26 cellular contexts compared by ENCODE assay signal in genomic region chr9:97781902-97782301, GRCh38.
DNase-seq lines count a peak whose midpoint lies in the region; ATAC-seq, FAIRE-seq and TF ChIP-seq lines count a peak whose summit lies in the region.
"Had no signal": no experiment of that assay in that cellular context is flagged by ENCODE, and none has a peak within 500 bp of the region (broad histone marks: within the 10 kb centered on the region; RNA-seq: fewer than 3 reads in every experiment).

No MANE protein-coding gene starts in this region.

- H3K4me1 Mint-ChIP-seq in osteocyte (ENCODE audit: unreplicated experiment) = no peaks in the 10 kb centered on the region
- H3K4me1 Mint-ChIP-seq: CD8-positive, alpha-beta memory T cell had no signal

- peaks cover 11% of the 10 kb centered on the region for H3K9me3 Mint-ChIP-seq in osteocyte (ENCODE audit: unreplicated experiment)

- no peak overlapping the region for H3K4me3 Mint-ChIP-seq in osteocyte (ENCODE audit: unreplicated experiment)
- H3K4me3 Mint-ChIP-seq: CD8-positive, alpha-beta memory T cell; HFFc6 had no signal

- peaks cover 2% of the 10 kb centered on the region for H3K9me3 ChIP-seq in RWPE2 (ENCODE audit: severe bottlenecking)

- ATAC-seq in RWPE2 (ENCODE audit: low read depth) = no peak
- ATAC-seq in foreskin keratinocyte = no peak
- no peak for ATAC-seq in GM21717 (IDR thresholded peaks at IDR 0.05; ENCODE audit: unreplicated experiment)
- ATAC-seq: SK-N-SH treated with all-trans-retinoic acid at 6 μM for 48 hours had no signal

- H3K27me3 ChIP-seq in RWPE2 (ENCODE audit: insufficient read depth, poor library complexity, severe bottlenecking) (no peaks in the 10 kb centered on the region), foreskin keratinocyte (no peaks in the 10 kb centered on the region)

- H3K27ac ChIP-seq in RWPE2 (ENCODE audit: poor library complexity, severe bottlenecking) (no peak overlapping the region), foreskin keratinocyte (no peak overlapping the region), substantia nigra (ENCODE audit: low read depth, low read length, poor library complexity, severe bottlenecking) (no peak overlapping the region)
- H3K27ac ChIP-seq: C4-2B, RWPE1 had no signal

- peaks cover 11% of the 10 kb centered on the region for H3K27me3 Mint-ChIP-seq in osteocyte (ENCODE audit: unreplicated experiment)

- no peak for FAIRE-seq in D721Med (lab: Jason Lieb, UNC)
- FAIRE-seq: A204.1 had no signal

- H3K36me3 ChIP-seq in RWPE2 (ENCODE audit: low read depth) = no peaks in the 10 kb centered on the region

- H3K27ac Mint-ChIP-seq in osteocyte (ENCODE audit: unreplicated experiment) = no peak overlapping the region
- H3K27ac Mint-ChIP-seq: HFFc6 had no signal

- H3K4me1 ChIP-seq in RWPE2 (ENCODE audit: insufficient read depth, poor library complexity, severe bottlenecking) (peaks cover 9% of the 10 kb centered on the region), foreskin keratinocyte (peaks cover 12% of the 10 kb centered on the region)

- no peaks in the 10 kb centered on the region for H3K36me3 Mint-ChIP-seq in osteocyte (ENCODE audit: unreplicated experiment)

- no peak for DNase-seq in D721Med (ENCODE audit: insufficient read length, low spot score)
- no peak for DNase-seq in RWPE2 (ENCODE audit: low spot score)
- no peak for DNase-seq in foreskin keratinocyte
- peak; percentile 32 for DNase-seq in osteocyte (ENCODE audit: extremely low spot score, unreplicated experiment)
- no peak for DNase-seq in NCI-H526 treated with DMSO at 0.1 percent for 48 hours (lab: John Stamatoyannopoulos, UW)
- no peak for DNase-seq in substantia nigra (lab: John Stamatoyannopoulos, UW)
- DNase-seq: CD8-positive, alpha-beta memory T cell; DMS53; EL; GF-D8; H7; HFFc6; KBM-7; NCI-H1092; NCI-H1436; NCI-H187 treated with DMSO at 0.1 percent for 48 hours; NCI-H2107; NCI-H2227 treated with DMSO at 0.1 percent for 48 hours; NCI-H510A; NCI-H774; NK-92 treated with Interleukin-12 subunit alpha and Interleukin-12 subunit beta, amount 100 ng/mL, for 24 hours had no signal

- no peak overlapping the region for H3K4me3 ChIP-seq in RWPE2 (ENCODE audit: severe bottlenecking)

- TF ChIP-seq CTCF in D721Med (IDR thresholded peaks at IDR 0.05; ENCODE audit: insufficient read depth, missing control alignments) = peak; percentile 15
- TF ChIP-seq CTCF in RWPE2 (IDR thresholded peaks at IDR 0.05; ENCODE audit: poor library complexity, severe bottlenecking) = peak; percentile 16
- peak; percentile 42 for TF ChIP-seq CTCF in foreskin keratinocyte (conservative IDR thresholded peaks at IDR 0.05)
- no peak for TF ChIP-seq CTCF in osteocyte (IDR thresholded peaks at IDR 0.05)
